ENCODE assay signal across 14 cellular contexts in the genomic region with DNA sequence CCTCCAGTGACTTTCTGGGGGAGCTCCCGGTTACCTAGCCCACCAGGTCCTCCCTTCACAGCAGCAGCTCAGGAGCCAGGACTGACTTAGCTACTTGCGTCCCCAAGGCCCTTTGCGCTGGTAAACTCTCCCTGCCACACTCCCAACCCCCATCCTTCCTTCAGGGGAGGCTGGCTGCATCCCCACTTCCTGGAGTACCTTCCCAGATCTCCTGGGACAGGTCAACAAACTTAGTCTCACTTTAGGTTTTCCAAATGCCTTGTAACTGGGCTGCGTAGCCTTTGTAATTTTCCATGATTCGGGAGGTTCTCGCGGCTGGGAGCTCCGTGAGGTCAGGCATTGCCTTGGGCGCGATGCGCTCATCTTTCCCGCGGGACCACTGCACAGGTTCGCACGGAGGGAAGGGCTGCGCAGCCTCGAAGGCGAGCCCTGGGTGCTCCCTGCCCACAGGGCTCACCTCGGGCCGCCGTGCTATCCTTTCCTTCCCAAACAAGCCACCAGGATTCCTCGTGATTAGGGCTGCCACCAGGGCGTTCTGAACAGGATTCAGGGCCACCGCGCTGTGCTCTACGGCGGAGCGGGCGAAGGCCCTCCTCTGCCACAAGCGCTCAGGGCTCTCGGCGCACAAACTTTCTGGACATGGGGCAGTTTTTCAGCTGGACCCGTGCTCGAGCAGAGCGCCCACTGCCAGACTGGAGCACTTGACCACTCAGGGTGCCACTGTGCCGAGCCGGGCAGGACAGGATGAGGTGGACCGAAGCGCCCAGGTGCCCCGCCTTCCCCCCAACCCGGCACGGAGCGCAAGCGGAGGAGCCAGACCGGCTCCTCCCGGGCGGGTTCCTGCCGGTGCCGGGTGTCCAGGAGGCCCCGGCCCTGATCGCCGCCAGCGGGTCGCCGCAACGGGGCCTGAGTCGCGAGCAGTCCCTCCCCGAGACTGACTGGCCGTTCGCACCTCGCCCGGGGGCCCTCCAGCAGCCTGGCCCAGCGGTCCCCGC. TPM values are rescaled to one million over a fixed set of nuclear protein-coding genes. Genes with fewer than 3 reads are reported as not detected.
DNase-seq lines count a peak whose midpoint lies in the region; ATAC-seq and TF ChIP-seq lines count a peak whose summit lies in the region.
"Had no signal": no experiment of that assay in that cellular context is flagged by ENCODE, and none has a peak within 500 bp of the region (broad histone marks: within the 10 kb centered on the region; RNA-seq: fewer than 3 reads in every experiment).

No MANE protein-coding gene starts in this region.

- H3K27ac ChIP-seq in left ventricle myocardium inferior (replicated peaks), result no peak overlapping the region
- H3K27ac ChIP-seq in mucosa of rectum (ENCODE audit: low read depth in 2 of 2, low read length in 2 of 2), result peak overlapping the region; percentile 83 to 97
- H3K27ac ChIP-seq: epithelial cell of prostate had no signal

- H3K4me3 ChIP-seq in left ventricle myocardium inferior (peak overlapping the region; percentile 56), mucosa of rectum (ENCODE audit: low read length in 2 of 2) (peak overlapping the region; percentile 71 to 89)

- intact Hi-C loops in left ventricle myocardium inferior (cut with micrococcal nuclease), result no loop called here
- intact Hi-C loops in Right ventricle myocardium inferior (cut with DNase I), result no loop called here

- H3K4me1 ChIP-seq in left ventricle myocardium inferior (peaks cover 20% of the 10 kb centered on the region), mucosa of rectum (ENCODE audit: control insufficient read depth in 2 of 2, insufficient read depth in 2 of 2, low read length in 2 of 2) (peaks cover 41 to 63% of the 10 kb centered on the region in 2 donors)

- no peaks in the 10 kb centered on the region for H3K36me3 ChIP-seq in left ventricle myocardium inferior
- peaks cover 3 to 27% of the 10 kb centered on the region in 2 donors for H3K36me3 ChIP-seq in mucosa of rectum (ENCODE audit: control insufficient read depth in 2 of 2, insufficient read depth in 2 of 2, low read length in 2 of 2)

- ATAC-seq in Right ventricle myocardium inferior, result no peak
- ATAC-seq in esophagus mucosa, result peak; percentile 51
- no peak for ATAC-seq in GM19328 (IDR thresholded peaks at IDR 0.05; ENCODE audit: unreplicated experiment)
- ATAC-seq: activated CD4-positive, CD25-positive, alpha-beta regulatory T cell treated with anti-CD3 and anti-CD28 coated beads, Interleukin-2, amount 50 U/mL, for 24 hours had no signal

- DNase-seq in left ventricle myocardium inferior (no peak), Right ventricle myocardium inferior (ENCODE audit: missing footprints) (no peak), cerebellar cortex (ENCODE audit: low spot score) (no peak), activated gamma-delta T cell treated with Interleukin-2 at 50 U/mL for 16 hours (no peak), NCI-H226 (no peak)
- DNase-seq: activated gamma-delta T cell, NCI-H1105 treated with DMSO at 0.1 percent for 48 hours, OCI-M1 had no signal

- no peaks in the 10 kb centered on the region for H3K9me3 ChIP-seq in left ventricle myocardium inferior (replicated peaks)
- no peaks in the 10 kb centered on the region for H3K9me3 ChIP-seq in mucosa of rectum (ENCODE audit: control insufficient read depth in 2 of 2, low read length in 2 of 2)

- TF ChIP-seq CTCF in left ventricle myocardium inferior (IDR thresholded peaks at IDR 0.05; ENCODE audit: borderline replicate concordance), result no peak

- H3K9ac ChIP-seq in mucosa of rectum (ENCODE audit: low read depth in 1 of 2, low read length in 2 of 2), result peak overlapping the region; percentile 83 to 98

- H3K27me3 ChIP-seq in left ventricle myocardium inferior (ENCODE audit: low read depth) (peaks cover 97% of the 10 kb centered on the region), mucosa of rectum (ENCODE audit: control insufficient read depth in 2 of 2, insufficient read depth in 2 of 2, low read length in 2 of 2) (peaks cover 3 to 6% of the 10 kb centered on the region in 2 donors)

RNA-seq across cellular contexts. Expression of a gene that starts 1.1 kb away (rescaled TPM):
- total RNA-seq in left ventricle myocardium inferior (not detected), Right ventricle myocardium inferior (not detected), esophagus mucosa (41.6 TPM)
- total RNA-seq: myocyte had no signal

Comparison
In these comparisons a context has a peak if more than half of its experiments do, and no peak if none do; other contexts are left out.
1. RNA of a gene that starts 1.1 kb away (total RNA-seq): 41.6 TPM in esophagus mucosa (single experiment); not detected in left ventricle myocardium inferior (single experiment) and not detected in Right ventricle myocardium inferior (single experiment); every median in the first group is over 10 times any median in the second.